In genomic region chr7:92955081-92955480, GRCh38 we compare ENCODE assay signal across 1 cellular context.
TF ChIP-seq lines count a peak whose summit lies in the region.

No MANE protein-coding gene starts in this region.

TF ChIP-seq in K562, 482 proteins besides CTCF, POLR2A, EP300 and RAD21 (continued from another document):
- TF ChIP-seq CHD2 (IDR thresholded peaks at IDR 0.05; ENCODE audit: low read depth, low read length) (no peak), ATF7 (IDR thresholded peaks at IDR 0.05) (no peak), POU5F1 (IDR thresholded peaks at IDR 0.05; ENCODE audit: borderline replicate concordance, low read depth, low read length, partially characterized antibody) (no peak), SRSF3 (IDR thresholded peaks at IDR 0.05; ENCODE audit: insufficient read depth, low read length) (no peak), FUS (optimal IDR thresholded peaks at IDR 0.05; ENCODE audit: low read depth, low read length) (no peak), ZNF277 (CRISPR knock-in tag; IDR thresholded peaks at IDR 0.05; ENCODE audit: borderline replicate concordance) (no peak), KDM2B (CRISPR knock-in tag; IDR thresholded peaks at IDR 0.05) (no peak), RBM22 (IDR thresholded peaks at IDR 0.05; ENCODE audit: low read depth, low read length, poor library complexity, severe bottlenecking) (no peak), ZC3H11A (IDR thresholded peaks at IDR 0.05; ENCODE audit: low read depth, low read length) (no peak), KLF16 (IDR thresholded peaks at IDR 0.05) (no peak), BRD9 (IDR thresholded peaks at IDR 0.05; ENCODE audit: low read depth, partially characterized antibody) (no peak), FOSL1 (tag; conservative IDR thresholded peaks at IDR 0.05) (no peak), CBX5 (IDR thresholded peaks at IDR 0.05; ENCODE audit: borderline replicate concordance, low read depth) (no peak), SOX6 (IDR thresholded peaks at IDR 0.05) (no peak)
